In the genomic region with DNA sequence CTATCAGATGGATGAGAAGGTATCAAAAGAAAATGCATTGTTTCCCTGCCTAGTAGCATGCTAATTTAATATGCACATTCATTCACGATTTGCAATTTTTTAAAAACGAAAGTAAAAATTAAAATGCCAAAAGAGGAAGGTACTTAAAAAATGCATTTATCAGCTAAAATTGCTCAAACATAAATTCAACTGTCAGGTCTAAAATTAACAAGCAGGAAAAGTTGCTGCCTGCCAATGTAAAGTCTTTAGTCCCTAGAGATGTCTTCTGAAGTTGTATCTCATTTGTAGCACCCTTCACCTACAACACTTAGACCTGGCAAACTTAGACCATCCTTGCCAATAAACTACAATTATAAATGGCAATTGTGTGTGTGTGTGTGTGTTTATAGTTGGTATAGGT, we compare ENCODE assay signal across 9 cellular contexts. TPM values are rescaled to one million over a fixed set of nuclear protein-coding genes. Genes with fewer than 3 reads are reported as not detected.
DNase-seq lines count a peak whose midpoint lies in the region; ATAC-seq and TF ChIP-seq lines count a peak whose summit lies in the region.
"Had no signal": no experiment of that assay in that cellular context is flagged by ENCODE, and none has a peak within 500 bp of the region (broad histone marks: within the 10 kb centered on the region; RNA-seq: fewer than 3 reads in every experiment).

No MANE protein-coding gene starts in this region.

- H3K27ac Mint-ChIP-seq in CD8-positive, alpha-beta memory T cell, result peak overlapping the region in 6 of 8 donors; percentile 6 to 86 (median 62)
- no peak overlapping the region for H3K27ac Mint-ChIP-seq in MCF 10A (ENCODE audit: low read depth, unreplicated experiment)

- no peak for TF ChIP-seq CTCF in MCF 10A (IDR thresholded peaks at IDR 0.05; ENCODE audit: unreplicated experiment)
- TF ChIP-seq CTCF in neutrophil (IDR thresholded peaks at IDR 0.05), result no peak
- no peak for TF ChIP-seq CTCF in BE2C (IDR thresholded peaks at IDR 0.05; ENCODE audit: low read depth, low read length)

- H3K36me3 ChIP-seq in CD8-positive, alpha-beta memory T cell (ENCODE audit: insufficient read depth, low read length), result peaks cover 4% of the 10 kb centered on the region
- H3K36me3 ChIP-seq in neutrophil, result peaks cover 14% of the 10 kb centered on the region
- H3K36me3 ChIP-seq in BE2C, result no peaks in the 10 kb centered on the region; the same call in 1 of the 2 replicates

- H3K4me3 Mint-ChIP-seq in CD8-positive, alpha-beta memory T cell, result peak overlapping the region; percentile 23 to 86 (median 72)
- peak overlapping the region; percentile 56 for H3K4me3 Mint-ChIP-seq in MCF 10A (ENCODE audit: unreplicated experiment)

- CTCF ChIA-PET in CD8-positive, alpha-beta memory T cell (lab: Charles Lee), result no interaction called here
- CTCF ChIA-PET in MCF 10A (lab: Yijun Ruan, JAX), result interaction anchor here (0.6 to 1.0 kb wide), 4 partner anchors 13 to 128 kb away, joined by 3 to 5 read pairs (median 4); partner anchors contain the start of gene ATP5MC2

- DNase-seq in CD8-positive, alpha-beta memory T cell, result no peak
- peak; percentile 80 for DNase-seq in MV-4-11 (lab: John Stamatoyannopoulos, UW)
- no peak for DNase-seq in MCF 10A (ENCODE audit: unreplicated experiment)
- no peak for DNase-seq in stimulated activated CD4-positive, alpha-beta T cell treated with anti-CD3 and anti-CD28 coated beads, Interleukin-2, amount 100 ng/mL, for 24 hours
- no peak for DNase-seq in BE2C
- DNase-seq: cerebellar nuclear complex had no signal

- intact Hi-C loops in MCF 10A (cut with micrococcal nuclease), result no loop called here

- BruUV-seq in MCF 10A (replicated peaks; lab: Mats Ljungman, UMichigan), result no TSS peak

- no peaks in the 10 kb centered on the region for H3K27me3 Mint-ChIP-seq in CD8-positive, alpha-beta memory T cell
- H3K27me3 Mint-ChIP-seq in MCF 10A (ENCODE audit: insufficient read depth, unreplicated experiment), result no peaks in the 10 kb centered on the region

- H3K4me1 ChIP-seq in CD8-positive, alpha-beta memory T cell (ENCODE audit: insufficient read depth, low read length), result peaks cover 9% of the 10 kb centered on the region
- peaks cover 43 to 46% of the 10 kb centered on the region in 2 experiments for H3K4me1 ChIP-seq in neutrophil (ENCODE audit: control insufficient read depth in 1 of 2, insufficient read depth in 1 of 2, low read depth in 1 of 2, low read length in 1 of 2)
- H3K4me1 ChIP-seq in BE2C, result no peaks in the 10 kb centered on the region

- ATAC-seq in HG02588 (IDR thresholded peaks at IDR 0.05; ENCODE audit: unreplicated experiment), result no peak
- ATAC-seq in HG03025 (IDR thresholded peaks at IDR 0.05; ENCODE audit: low FRiP score, unreplicated experiment), result no peak

- H3K4me3 ChIP-seq in CD8-positive, alpha-beta memory T cell (ENCODE audit: low read length), result peak overlapping the region; percentile 13
- H3K4me3 ChIP-seq in neutrophil (ENCODE audit: low read depth in 1 of 2, low read length in 1 of 2) (peak overlapping the region; percentile 50 to 55), BE2C (ENCODE audit: low read depth, low read length) (no peak overlapping the region)

- POLR2A ChIA-PET in CD8-positive, alpha-beta memory T cell (lab: Charles Lee), result no interaction called here
- POLR2A ChIA-PET in MCF 10A (lab: Yijun Ruan, JAX), result interaction anchor here (0.6 to 1.4 kb wide), 7 partner anchors 10 to 291 kb away, joined by 3 to 5 read pairs (median 3); no protein-coding TSS in a partner anchor

- H3K36me3 Mint-ChIP-seq in CD8-positive, alpha-beta memory T cell, result peaks cover 0 to 32% (median 7%) of the 10 kb centered on the region in 3 donors
- H3K36me3 Mint-ChIP-seq in MCF 10A (ENCODE audit: insufficient read depth, unreplicated experiment), result peaks cover 43% of the 10 kb centered on the region

- H3K9me3 Mint-ChIP-seq in CD8-positive, alpha-beta memory T cell, result no peaks in the 10 kb centered on the region
- no peaks in the 10 kb centered on the region for H3K9me3 Mint-ChIP-seq in MCF 10A (ENCODE audit: unreplicated experiment)

- H3K9me3 ChIP-seq in CD8-positive, alpha-beta memory T cell (ENCODE audit: low read length), result no peaks in the 10 kb centered on the region
- H3K9me3 ChIP-seq in neutrophil, result no peaks in the 10 kb centered on the region
- no peaks in the 10 kb centered on the region for H3K9me3 ChIP-seq in BE2C

- peak overlapping the region; percentile 18 for H3K27ac ChIP-seq in CD8-positive, alpha-beta memory T cell (ENCODE audit: low read depth, low read length)
- peak overlapping the region; percentile 87 for H3K27ac ChIP-seq in neutrophil

- peaks cover 22 to 44% (median 35%) of the 10 kb centered on the region in 3 donors for H3K4me1 Mint-ChIP-seq in CD8-positive, alpha-beta memory T cell
- H3K4me1 Mint-ChIP-seq in MCF 10A (ENCODE audit: insufficient read depth, unreplicated experiment), result peaks cover 17% of the 10 kb centered on the region

- no peaks in the 10 kb centered on the region for H3K27me3 ChIP-seq in CD8-positive, alpha-beta memory T cell (ENCODE audit: insufficient read depth, low read length, poor library complexity, severe bottlenecking)
- H3K27me3 ChIP-seq in neutrophil (no peaks in the 10 kb centered on the region), BE2C (no peaks in the 10 kb centered on the region)

RNA-seq across cellular contexts. Expression of gene ATF7, which starts 7.8 kb away (rescaled TPM):
- 10 to 100 TPM; 27.6 to 28.1 TPM for total RNA-seq in CD8-positive, alpha-beta memory T cell
- polyA plus RNA-seq in CD8-positive, alpha-beta memory T cell, result 13.4 TPM
- 39.6 and 40.8 TPM in 2 replicates for total RNA-seq in MCF 10A (2022)
- polyA plus RNA-seq in BE2C (2012; ENCODE audit: insufficient read depth, insufficient read length, low read depth), result 20.9 TPM

RNA-seq across cellular contexts. Expression of gene ATP5MC2, which starts 57.5 kb away (rescaled TPM):
- 100 to 1,000 TPM; 342 to 350 TPM for total RNA-seq in CD8-positive, alpha-beta memory T cell
- polyA plus RNA-seq in CD8-positive, alpha-beta memory T cell, result 529 TPM
- total RNA-seq in MCF 10A (2022), result 328 and 381 TPM in 2 replicates
- 529 TPM for polyA plus RNA-seq in BE2C (2012; ENCODE audit: insufficient read depth, insufficient read length, low read depth)
